Comparison of ENCODE assay signal across 12 cellular contexts in genomic region chr15:70604671-70605070, GRCh38.
DNase-seq lines count a peak whose midpoint lies in the region; ATAC-seq, FAIRE-seq and TF ChIP-seq lines count a peak whose summit lies in the region.
"Had no signal": no experiment of that assay in that cellular context is flagged by ENCODE, and none has a peak within 500 bp of the region (broad histone marks: within the 10 kb centered on the region; RNA-seq: fewer than 3 reads in every experiment).

No MANE protein-coding gene starts in this region.

- H3K27me3 ChIP-seq in testis = no peaks in the 10 kb centered on the region
- H3K27me3 ChIP-seq: esophagus squamous epithelium had no signal

- no peaks in the 10 kb centered on the region for H3K9me3 ChIP-seq in testis
- H3K9me3 ChIP-seq: esophagus squamous epithelium had no signal

- peaks cover 15% of the 10 kb centered on the region for H3K4me1 ChIP-seq in testis

- intact Hi-C loops in testis (cut with DNase I; ENCODE audit: low total_unique reads) = no loop called here

- H3K36me3 Mint-ChIP-seq in brain = no peaks in the 10 kb centered on the region

- TF ChIP-seq CTCF in brain (conservative IDR thresholded peaks at IDR 0.05) = no peak
- TF ChIP-seq CTCF in testis (IDR thresholded peaks at IDR 0.05) = no peak

- no peak for TF ChIP-seq POLR2A in testis (IDR thresholded peaks at IDR 0.05)

- no peak overlapping the region for H3K27ac ChIP-seq in testis

- 48 to 67% methylated on average over 15 of the region's 15 CpGs for WGBS in testis, 2 donors

- H3K4me3 Mint-ChIP-seq in brain = peak overlapping the region; percentile 2 to 63 (median 49)
- H3K4me3 Mint-ChIP-seq: T-helper 1 cell treated with Interleukin-12 subunit alpha and Interleukin-12 subunit beta and Interleukin-4 antibody, amounts not matched to agents 30 μg/mL and 1 μg/mL, for 36 hours had no signal

- ATAC-seq in GM21526 (IDR thresholded peaks at IDR 0.05; ENCODE audit: low FRiP score, unreplicated experiment) (no peak), HG02938 (IDR thresholded peaks at IDR 0.05; ENCODE audit: unreplicated experiment) (no peak)

- H3K36me3 ChIP-seq in testis (ENCODE audit: low read depth, missing control alignments) = no peaks in the 10 kb centered on the region
- H3K36me3 ChIP-seq: esophagus squamous epithelium had no signal

- no peaks in the 10 kb centered on the region for H3K27me3 Mint-ChIP-seq in brain

- DNase-seq in HTR-8/SVneo (ENCODE audit: insufficient read length, low spot score) (no peak), kidney tubule cell (ENCODE audit: low spot score) (peak; percentile 14), testis (peak; percentile 30)
- DNase-seq in stimulated activated CD4-positive, alpha-beta T cell treated with anti-CD3 and anti-CD28 coated beads, Interleukin-4, amount 100 ng/mL, for 24 hours = no peak
- DNase-seq: DMS53, esophagus squamous epithelium, MM.1S, NCI-H774 had no signal

- H3K4me1 Mint-ChIP-seq in brain = peaks cover 56% of the 10 kb centered on the region

- H3K9me3 Mint-ChIP-seq in brain = peaks cover 0 to 12% (median 1%) of the 10 kb centered on the region in 5 experiments

- no peak overlapping the region for H3K4me3 ChIP-seq in testis
- H3K4me3 ChIP-seq: esophagus squamous epithelium had no signal

- H3K27ac Mint-ChIP-seq in brain = peak overlapping the region; percentile 81 to 94 (median 88)
- H3K27ac Mint-ChIP-seq: T-helper 1 cell treated with Interleukin-12 subunit alpha and Interleukin-12 subunit beta and Interleukin-4 antibody, amounts not matched to agents 30 μg/mL and 1 μg/mL, for 36 hours had no signal

- peak; percentile 36 for FAIRE-seq in HTR-8/SVneo (lab: Jason Lieb, UNC)

Comparison
In these comparisons a context has a peak if more than half of its experiments do, and no peak if none do; other contexts are left out.
1. DNase-seq: peak in kidney tubule cell (single experiment) and testis (single experiment); none in HTR-8/SVneo (single experiment) and stimulated activated CD4-positive, alpha-beta T cell treated with anti-CD3 and anti-CD28 coated beads, Interleukin-4, amount 100 ng/mL, for 24 hours (single experiment).